8 cellular contexts compared by ENCODE assay signal in genomic region chr2:118774458-118775133, GRCh38.
DNase-seq lines count a peak whose midpoint lies in the region; ATAC-seq, FAIRE-seq and TF ChIP-seq lines count a peak whose summit lies in the region.

No MANE protein-coding gene starts in this region.

- no peak overlapping the region for H3K27ac ChIP-seq in esophagus squamous epithelium

- no peak for FAIRE-seq in urothelium cell line (lab: Jason Lieb, UNC)

- TF ChIP-seq CTCF in esophagus squamous epithelium (IDR thresholded peaks at IDR 0.05) = no peak

- H3K4me3 Mint-ChIP-seq in naive B cell = peak overlapping the region in 6 of 8 donors; percentile 26 to 74 (median 58)

- TF ChIP-seq POLR2A in esophagus squamous epithelium (IDR thresholded peaks at IDR 0.05) = no peak

- H3K9me3 ChIP-seq in esophagus squamous epithelium = no peaks in the 10 kb centered on the region

- in situ Hi-C loops in ACHN (cut with HindIII; ENCODE audit: low pct_ligation_motif_present, low pct_unique_long_range_greater_than_20kb, low sequenced_read_pairs) = no loop called here

- H3K36me3 ChIP-seq in esophagus squamous epithelium = no peaks in the 10 kb centered on the region

- peaks cover 41 to 60% (median 51%) of the 10 kb centered on the region in 3 donors for H3K27me3 Mint-ChIP-seq in naive B cell

- ATAC-seq in GM21381 (IDR thresholded peaks at IDR 0.05; ENCODE audit: unreplicated experiment) (peak; percentile 54), naive B cell (ENCODE audit: low read depth in 2 of 2) (no peak), HG03196 (IDR thresholded peaks at IDR 0.05; ENCODE audit: unreplicated experiment) (no peak), GM19035 (IDR thresholded peaks at IDR 0.05; ENCODE audit: unreplicated experiment) (no peak)

- H3K4me1 ChIP-seq in esophagus squamous epithelium = peaks cover 2 to 13% (median 10%) of the 10 kb centered on the region in 3 donors

- no peak overlapping the region for H3K27ac Mint-ChIP-seq in naive B cell

- peaks cover 0 to 7% (median 6%) of the 10 kb centered on the region in 3 donors for H3K4me1 Mint-ChIP-seq in naive B cell

- H3K4me3 ChIP-seq in esophagus squamous epithelium = peak overlapping the region; percentile 15 to 62 (median 30)

- H3K9me3 Mint-ChIP-seq in naive B cell = peaks cover 0 to 10% (median 3%) of the 10 kb centered on the region in 7 donors

- intact Hi-C loops in esophagus squamous epithelium (cut with DNase I) = no loop called here

- DNase-seq in ACHN (peak; percentile 45), SW480 (ENCODE audit: low spot score) (peak; percentile 37), esophagus squamous epithelium (lab: John Stamatoyannopoulos, UW) (no peak), naive B cell (no peak), urothelium cell line (ENCODE audit: low spot score) (peak; percentile 81)

- peaks cover 0 to 88% (median 10%) of the 10 kb centered on the region in 4 donors for H3K27me3 ChIP-seq in esophagus squamous epithelium

- 0 to 5% methylated on average over 3 to 21 of the region's 45 CpGs for WGBS in esophagus squamous epithelium, 2 donors

- H3K36me3 Mint-ChIP-seq in naive B cell = no peaks in the 10 kb centered on the region

Comparison
In these comparisons a context has a peak if more than half of its experiments do, and no peak if none do; other contexts are left out.
1. DNase-seq: peak in ACHN (single experiment), SW480 (single experiment) and urothelium cell line (single experiment); none in esophagus squamous epithelium (single experiment) and naive B cell (single experiment).